8 cellular contexts compared by ENCODE assay signal in genomic region chr19:29844891-29845575, GRCh38. TPM values are rescaled to one million over a fixed set of nuclear protein-coding genes. Genes with fewer than 3 reads are reported as not detected.
DNase-seq lines count a peak whose midpoint lies in the region; ATAC-seq lines count a peak whose summit lies in the region.

No MANE protein-coding gene starts in this region.

- no peaks in the 10 kb centered on the region for H3K4me1 ChIP-seq in aorta (ENCODE audit: control insufficient read depth in 1 of 2, insufficient read depth in 2 of 2, low read length in 2 of 2)

- H3K27me3 ChIP-seq in aorta (ENCODE audit: control insufficient read depth in 1 of 2, insufficient read depth in 2 of 2, low read length in 1 of 2): no peaks in the 10 kb centered on the region

- H3K36me3 ChIP-seq in aorta (ENCODE audit: control insufficient read depth in 1 of 2, insufficient read depth in 2 of 2, low read length in 1 of 2): no peaks in the 10 kb centered on the region

- H3K4me3 Mint-ChIP-seq in T-helper 17 cell: peak overlapping the region; percentile 98

- no peaks in the 10 kb centered on the region for H3K27me3 Mint-ChIP-seq in T-helper 17 cell

- peak overlapping the region; percentile 95 for H3K27ac Mint-ChIP-seq in T-helper 17 cell

- DNase-seq in NCI-H1694 (lab: John Stamatoyannopoulos, UW) (peak; percentile 52), T-helper 17 cell (peak; percentile 94 to 97 (median 95)), anterior cingulate cortex (lab: John Stamatoyannopoulos, UW) (peak; percentile 24 to 91 (median 83)), hepatic stellate cell (ENCODE audit: low spot score) (peak; percentile 88), renal cortical epithelial cell (ENCODE audit: low read depth) (peak; percentile 82), aorta (peak; percentile 95 to 97)

- intact Hi-C loops in aorta (cut with DNase I): loop anchor here (1.0 to 5.0 kb wide), 2 partner anchors 33 to 35 kb away; partner anchors contain the start of gene CCNE1 (in 1 of the 2)

- peak; percentile 72 for ATAC-seq in GM18502 (IDR thresholded peaks at IDR 0.05; ENCODE audit: poor library complexity, unreplicated experiment)
- peak; percentile 76 for ATAC-seq in HG02885 (IDR thresholded peaks at IDR 0.05; ENCODE audit: poor library complexity, unreplicated experiment)
- peak; percentile 80 for ATAC-seq in T-helper 17 cell
- ATAC-seq in aorta (ENCODE audit: low FRiP score): peak; percentile 96

- H3K36me3 Mint-ChIP-seq in T-helper 17 cell (ENCODE audit: low read depth): no peaks in the 10 kb centered on the region

- H3K27ac ChIP-seq in aorta (ENCODE audit: low read depth in 1 of 2, low read length in 2 of 2): peak overlapping the region in 1 of 2 donors; percentile 54

- no peaks in the 10 kb centered on the region for H3K9me3 ChIP-seq in T-helper 17 cell (ENCODE audit: control insufficient read depth, low read length, poor library complexity, severe bottlenecking)
- no peaks in the 10 kb centered on the region for H3K9me3 ChIP-seq in aorta (ENCODE audit: control insufficient read depth, low read length)

- peak overlapping the region; percentile 68 to 98 for H3K4me3 ChIP-seq in aorta (ENCODE audit: low read length in 2 of 2)

- peaks cover 11% of the 10 kb centered on the region for H3K4me1 Mint-ChIP-seq in T-helper 17 cell

- WGBS in aorta, 2 donors: 0 to 1% methylated on average over 32 to 49 of the region's 49 CpGs

RNA-seq across cellular contexts. Expression of gene CCNE1, which starts 33.2 kb away (rescaled TPM):
- total RNA-seq in T-helper 17 cell (1 to 10 TPM; 3.8 to 7.4 TPM), renal cortical epithelial cell (6.0 and 8.3 TPM in 2 replicates), aorta (under 1 TPM; 0.81 to 0.88 TPM)
- 1 to 10 TPM in 1 of 2 donors, under 1 TPM in 1; 0.49 to 1.6 TPM for polyA plus RNA-seq in aorta
